ENCODE assay signal across 2 cellular contexts in the genomic region with DNA sequence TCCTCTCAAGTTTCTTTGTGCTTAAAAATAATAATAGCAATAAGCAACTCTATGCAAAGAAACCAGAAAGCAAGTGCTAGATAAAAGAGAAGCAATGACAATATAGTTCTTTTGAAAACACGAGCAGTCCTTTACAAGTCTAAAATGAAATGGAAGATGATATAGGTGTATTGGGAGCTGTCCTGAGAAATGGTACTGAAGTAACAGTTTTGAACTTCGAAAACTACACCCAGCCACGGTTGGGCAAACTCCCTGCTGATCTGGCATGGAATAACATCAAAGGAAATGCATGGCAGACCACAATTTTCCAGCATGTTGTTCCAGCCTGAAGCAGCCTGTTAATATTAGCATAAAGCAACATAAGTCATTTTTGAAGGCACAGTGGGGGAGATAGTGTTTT.
A peak's percentile ranks its signal among the peaks of the same experiment; 100 is the strongest.
TF ChIP-seq lines count a peak whose summit lies in the region.

No MANE protein-coding gene starts in this region.

TF ChIP-seq in GM23338, 12 proteins besides CTCF, POLR2A, EP300 and RAD21 (continued from another document):
- TF ChIP-seq, protein P1, sequence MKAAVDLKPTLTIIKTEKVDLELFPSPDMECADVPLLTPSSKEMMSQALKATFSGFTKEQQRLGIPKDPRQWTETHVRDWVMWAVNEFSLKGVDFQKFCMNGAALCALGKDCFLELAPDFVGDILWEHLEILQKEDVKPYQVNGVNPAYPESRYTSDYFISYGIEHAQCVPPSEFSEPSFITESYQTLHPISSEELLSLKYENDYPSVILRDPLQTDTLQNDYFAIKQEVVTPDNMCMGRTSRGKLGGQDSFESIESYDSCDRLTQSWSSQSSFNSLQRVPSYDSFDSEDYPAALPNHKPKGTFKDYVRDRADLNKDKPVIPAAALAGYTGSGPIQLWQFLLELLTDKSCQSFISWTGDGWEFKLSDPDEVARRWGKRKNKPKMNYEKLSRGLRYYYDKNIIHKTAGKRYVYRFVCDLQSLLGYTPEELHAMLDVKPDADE (IDR thresholded peaks at IDR 0.05): no peak
TF ChIP-seq in GM23338: peak in this region for 1.

TF ChIP-seq in Ishikawa, 13 proteins besides CTCF, POLR2A, EP300 and RAD21 (continued from another document):
- TF ChIP-seq, protein P2, sequence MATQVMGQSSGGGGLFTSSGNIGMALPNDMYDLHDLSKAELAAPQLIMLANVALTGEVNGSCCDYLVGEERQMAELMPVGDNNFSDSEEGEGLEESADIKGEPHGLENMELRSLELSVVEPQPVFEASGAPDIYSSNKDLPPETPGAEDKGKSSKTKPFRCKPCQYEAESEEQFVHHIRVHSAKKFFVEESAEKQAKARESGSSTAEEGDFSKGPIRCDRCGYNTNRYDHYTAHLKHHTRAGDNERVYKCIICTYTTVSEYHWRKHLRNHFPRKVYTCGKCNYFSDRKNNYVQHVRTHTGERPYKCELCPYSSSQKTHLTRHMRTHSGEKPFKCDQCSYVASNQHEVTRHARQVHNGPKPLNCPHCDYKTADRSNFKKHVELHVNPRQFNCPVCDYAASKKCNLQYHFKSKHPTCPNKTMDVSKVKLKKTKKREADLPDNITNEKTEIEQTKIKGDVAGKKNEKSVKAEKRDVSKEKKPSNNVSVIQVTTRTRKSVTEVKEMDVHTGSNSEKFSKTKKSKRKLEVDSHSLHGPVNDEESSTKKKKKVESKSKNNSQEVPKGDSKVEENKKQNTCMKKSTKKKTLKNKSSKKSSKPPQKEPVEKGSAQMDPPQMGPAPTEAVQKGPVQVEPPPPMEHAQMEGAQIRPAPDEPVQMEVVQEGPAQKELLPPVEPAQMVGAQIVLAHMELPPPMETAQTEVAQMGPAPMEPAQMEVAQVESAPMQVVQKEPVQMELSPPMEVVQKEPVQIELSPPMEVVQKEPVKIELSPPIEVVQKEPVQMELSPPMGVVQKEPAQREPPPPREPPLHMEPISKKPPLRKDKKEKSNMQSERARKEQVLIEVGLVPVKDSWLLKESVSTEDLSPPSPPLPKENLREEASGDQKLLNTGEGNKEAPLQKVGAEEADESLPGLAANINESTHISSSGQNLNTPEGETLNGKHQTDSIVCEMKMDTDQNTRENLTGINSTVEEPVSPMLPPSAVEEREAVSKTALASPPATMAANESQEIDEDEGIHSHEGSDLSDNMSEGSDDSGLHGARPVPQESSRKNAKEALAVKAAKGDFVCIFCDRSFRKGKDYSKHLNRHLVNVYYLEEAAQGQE (IDR thresholded peaks at IDR 0.05; ENCODE audit: low read depth): peak; percentile 70
- no peak for TF ChIP-seq TAF1 (IDR thresholded peaks at IDR 0.05; ENCODE audit: low read depth)
- TF ChIP-seq EGR1 (IDR thresholded peaks at IDR 0.05): no peak
- no peak for TF ChIP-seq FOXM1 (IDR thresholded peaks at IDR 0.05; ENCODE audit: borderline replicate concordance, low read depth)
- TF ChIP-seq CEBPB (IDR thresholded peaks at IDR 0.05): no peak
- TF ChIP-seq TCF12 (IDR thresholded peaks at IDR 0.05; ENCODE audit: low read depth): no peak
- TF ChIP-seq NFIC (IDR thresholded peaks at IDR 0.05): no peak
